ENCODE assay signal across 8 cellular contexts in genomic region chr3:49005998-49006397, GRCh38. TPM values are rescaled to one million over a fixed set of nuclear protein-coding genes. Genes with fewer than 3 reads are reported as not detected.
DNase-seq lines count a peak whose midpoint lies in the region; ATAC-seq and TF ChIP-seq lines count a peak whose summit lies in the region.

No MANE protein-coding gene starts in this region.

- peak overlapping the region; percentile 100 for H3K4me3 Mint-ChIP-seq in CD8-positive, alpha-beta T cell
- H3K4me3 Mint-ChIP-seq in progenitor cell of endocrine pancreas (ENCODE audit: low read depth), result peak overlapping the region; percentile 100

- H3K27me3 ChIP-seq in CD8-positive, alpha-beta T cell (ENCODE audit: insufficient read depth, low read length), result no peaks in the 10 kb centered on the region
- H3K27me3 ChIP-seq in NT2/D1 (ENCODE audit: insufficient read depth, insufficient read length) (no peaks in the 10 kb centered on the region), endocrine pancreas (ENCODE audit: control insufficient read depth, insufficient read depth, low read length) (no peaks in the 10 kb centered on the region)

- peaks cover 17% of the 10 kb centered on the region for H3K36me3 Mint-ChIP-seq in CD8-positive, alpha-beta T cell
- peaks cover 17% of the 10 kb centered on the region for H3K36me3 Mint-ChIP-seq in progenitor cell of endocrine pancreas (ENCODE audit: insufficient read depth)

- no peak for ATAC-seq in CD8-positive, alpha-beta T cell
- ATAC-seq in GM21786 (IDR thresholded peaks at IDR 0.05; ENCODE audit: unreplicated experiment) (no peak), GM19397 (IDR thresholded peaks at IDR 0.05; ENCODE audit: unreplicated experiment) (no peak)

- intact Hi-C loops in CD8-positive, alpha-beta T cell (cut with DNase I, micrococcal nuclease), result loop anchor here in 1 of 2 experiments (2.0 to 5.0 kb wide), 3 partner anchors 87 to 449 kb away; partner anchors contain the start of genes ARIH2, IP6K2 and PFKFB4

- no peaks in the 10 kb centered on the region for H3K27me3 Mint-ChIP-seq in CD8-positive, alpha-beta T cell (ENCODE audit: low read depth)
- peaks cover 16% of the 10 kb centered on the region for H3K27me3 Mint-ChIP-seq in progenitor cell of endocrine pancreas

- H3K27ac Mint-ChIP-seq in CD8-positive, alpha-beta T cell, result peak overlapping the region; percentile 99
- no peak overlapping the region for H3K27ac Mint-ChIP-seq in progenitor cell of endocrine pancreas

- no peaks in the 10 kb centered on the region for H3K9me3 Mint-ChIP-seq in CD8-positive, alpha-beta T cell
- no peaks in the 10 kb centered on the region for H3K9me3 Mint-ChIP-seq in progenitor cell of endocrine pancreas (ENCODE audit: low read depth)

- CTCF ChIA-PET in CD8-positive, alpha-beta T cell (lab: Charles Lee), result interaction anchor here (7.2 to 14.2 kb wide), 2 partner anchors 14 to 18 kb away, joined by 76 to 178 read pairs; partner anchors contain the start of genes DALRD3, NDUFAF3 and P4HTM

- POLR2A ChIA-PET in CD8-positive, alpha-beta T cell (lab: Charles Lee), result interaction anchor here (1.7 to 6.1 kb wide), 8 partner anchors 11 to 88 kb away, joined by 5 to 122 read pairs (median 24); partner anchors contain the start of genes DALRD3, IMPDH2, NDUFAF3 and P4HTM

- no peaks in the 10 kb centered on the region for H3K36me3 ChIP-seq in CD8-positive, alpha-beta T cell (ENCODE audit: insufficient read depth, low read length)
- peaks cover 21% of the 10 kb centered on the region for H3K36me3 ChIP-seq in NT2/D1 (ENCODE audit: insufficient read depth, insufficient read length, low read length)
- no peaks in the 10 kb centered on the region for H3K36me3 ChIP-seq in endocrine pancreas (ENCODE audit: control insufficient read depth, insufficient read depth, low read length)

- H3K4me1 Mint-ChIP-seq in CD8-positive, alpha-beta T cell (ENCODE audit: low read depth), result peaks cover 26% of the 10 kb centered on the region
- peaks cover 25% of the 10 kb centered on the region for H3K4me1 Mint-ChIP-seq in progenitor cell of endocrine pancreas (ENCODE audit: low read depth)

- H3K9me3 ChIP-seq in CD8-positive, alpha-beta T cell (ENCODE audit: low read length), result no peaks in the 10 kb centered on the region
- H3K9me3 ChIP-seq in NT2/D1 (ENCODE audit: insufficient read depth, low read length) (no peaks in the 10 kb centered on the region), endocrine pancreas (ENCODE audit: control insufficient read depth, low read length) (no peaks in the 10 kb centered on the region)

- no peak for DNase-seq in CD8-positive, alpha-beta T cell
- DNase-seq in NT2/D1 (ENCODE audit: low read depth, low spot score) (no peak), progenitor cell of endocrine pancreas (ENCODE audit: low spot score, unreplicated experiment) (no peak), DMS153 treated with DMSO at 0.1 percent for 48 hours (lab: John Stamatoyannopoulos, UW; ENCODE audit: unreplicated experiment) (no peak)
- DNase-seq in stimulated activated CD4-positive, alpha-beta T cell treated with anti-CD3 and anti-CD28 coated beads, Interleukin-4, amount 100 ng/mL, for 4 hours, result no peak

- TF ChIP-seq CTCF in CD8-positive, alpha-beta T cell (IDR thresholded peaks at IDR 0.05), result no peak
- TF ChIP-seq CTCF in progenitor cell of endocrine pancreas (IDR thresholded peaks at IDR 0.05; ENCODE audit: unreplicated experiment), result no peak

- no peak overlapping the region for H3K27ac ChIP-seq in CD8-positive, alpha-beta T cell (ENCODE audit: low read depth, low read length)

- H3K4me3 ChIP-seq in CD8-positive, alpha-beta T cell (ENCODE audit: low read depth, low read length), result peak overlapping the region; percentile 92
- H3K4me3 ChIP-seq in NT2/D1 (ENCODE audit: insufficient read length, low read depth) (no peak overlapping the region), endocrine pancreas (ENCODE audit: control insufficient read depth, insufficient read depth, low read length) (no peak overlapping the region)

- peaks cover 15% of the 10 kb centered on the region for H3K4me1 ChIP-seq in CD8-positive, alpha-beta T cell (ENCODE audit: insufficient read depth, low read length)
- H3K4me1 ChIP-seq in NT2/D1 (ENCODE audit: insufficient read depth, insufficient read length) (peaks cover 4% of the 10 kb centered on the region), endocrine pancreas (ENCODE audit: control insufficient read depth, insufficient read depth, low read length) (peaks cover 4% of the 10 kb centered on the region)

- peak overlapping the region; percentile 100 for H3K9ac ChIP-seq in NT2/D1 (ENCODE audit: insufficient read length, low read depth)
- peak overlapping the region; percentile 0 for H3K9ac ChIP-seq in endocrine pancreas (ENCODE audit: control insufficient read depth, insufficient read depth, low read length)

RNA-seq across cellular contexts. Expression of gene WDR6, which starts 1.2 kb away (rescaled TPM):
- total RNA-seq in CD8-positive, alpha-beta T cell, result 100 to 1,000 TPM; 112 to 130 TPM
- 369 and 414 TPM in 2 replicates for total RNA-seq in progenitor cell of endocrine pancreas

RNA-seq across cellular contexts. Expression of gene DALRD3, which starts 12.4 kb away (rescaled TPM):
- total RNA-seq in CD8-positive, alpha-beta T cell, result 10 to 100 TPM; 12.0 to 13.2 TPM
- total RNA-seq in progenitor cell of endocrine pancreas, result 44.1 and 45.5 TPM in 2 replicates

RNA-seq across cellular contexts. Expression of gene NDUFAF3, which starts 15.9 kb away (rescaled TPM):
- 10 to 100 TPM; 44.4 to 48.5 TPM for total RNA-seq in CD8-positive, alpha-beta T cell
- total RNA-seq in progenitor cell of endocrine pancreas, result 46.1 and 49.5 TPM in 2 replicates

RNA-seq across cellular contexts. Expression of gene P4HTM, which starts 16.0 kb away (rescaled TPM):
- 10 to 100 TPM; 41.5 to 41.8 TPM for total RNA-seq in CD8-positive, alpha-beta T cell
- total RNA-seq in progenitor cell of endocrine pancreas, result 45.3 and 48.4 TPM in 2 replicates

RNA-seq across cellular contexts. Expression of gene IMPDH2, which starts 23.2 kb away (rescaled TPM):
- total RNA-seq in CD8-positive, alpha-beta T cell, result 100 to 1,000 TPM; 115 to 117 TPM
- total RNA-seq in progenitor cell of endocrine pancreas, result 197 and 206 TPM in 2 replicates
